In the genomic region with DNA sequence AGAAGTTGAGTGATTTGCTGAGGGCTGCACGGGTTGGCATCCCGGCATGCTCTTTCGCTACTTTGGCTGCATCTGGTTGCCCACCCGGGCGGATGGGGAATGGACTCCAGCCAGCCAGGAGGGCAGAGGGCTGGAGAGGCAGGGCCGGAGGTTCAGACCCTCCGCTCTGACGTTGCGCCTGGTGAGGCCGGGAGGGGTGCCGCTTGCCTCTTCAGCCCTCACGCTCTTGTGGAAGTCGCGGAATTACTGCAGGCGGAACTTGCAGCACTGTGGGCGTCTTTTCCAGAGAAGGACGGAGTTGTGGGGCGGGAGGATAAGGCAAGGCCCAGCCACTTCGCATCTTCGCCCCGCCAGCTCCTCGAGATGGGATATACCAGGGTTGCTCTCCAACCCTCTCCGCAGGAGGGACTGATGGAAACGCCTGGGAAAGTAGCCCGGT, we compare ENCODE assay signal across 8 cellular contexts. TPM values are rescaled to one million over a fixed set of nuclear protein-coding genes. Genes with fewer than 3 reads are reported as not detected.
A peak's percentile ranks its signal among the peaks of the same experiment; 100 is the strongest.
DNase-seq lines count a peak whose midpoint lies in the region; ATAC-seq and TF ChIP-seq lines count a peak whose summit lies in the region.

No MANE protein-coding gene starts in this region.

- peak overlapping the region; percentile 94 for H3K27ac Mint-ChIP-seq in stimulated activated naive CD8-positive, alpha-beta T cell treated with anti-CD3 and anti-CD28 coated beads, Interleukin-15, Interleukin-2, amounts not matched to agents 100 ng/mL and 50 ng/mL, for 24 hours

- no peaks in the 10 kb centered on the region for H3K27me3 ChIP-seq in HUES48 (ENCODE audit: control insufficient read depth, insufficient read depth, low read length)
- no peaks in the 10 kb centered on the region for H3K27me3 ChIP-seq in kidney epithelial cell (ENCODE audit: control insufficient read depth, insufficient read depth, low read length)

- no peaks in the 10 kb centered on the region for H3K27me3 Mint-ChIP-seq in stimulated activated naive CD8-positive, alpha-beta T cell treated with anti-CD3 and anti-CD28 coated beads, Interleukin-15, Interleukin-2, amounts not matched to agents 100 ng/mL and 50 ng/mL, for 24 hours

- H3K4me1 ChIP-seq in HUES48 (ENCODE audit: control insufficient read depth, insufficient read depth, low read length), result peaks cover 13% of the 10 kb centered on the region

- H3K4me1 Mint-ChIP-seq in stimulated activated naive CD8-positive, alpha-beta T cell treated with anti-CD3 and anti-CD28 coated beads, Interleukin-15, Interleukin-2, amounts not matched to agents 100 ng/mL and 50 ng/mL, for 24 hours (ENCODE audit: low read depth), result peaks cover 42% of the 10 kb centered on the region

- no peak for TF ChIP-seq CTCF in astrocyte of the spinal cord (IDR thresholded peaks at IDR 0.05; ENCODE audit: low read depth, low read length)
- no peak for TF ChIP-seq CTCF in kidney epithelial cell (IDR thresholded peaks at IDR 0.05; ENCODE audit: insufficient read depth, low read length, poor library complexity, severe bottlenecking)

- ATAC-seq in stimulated activated naive CD8-positive, alpha-beta T cell treated with anti-CD3 and anti-CD28 coated beads, Interleukin-15, Interleukin-2, amounts not matched to agents 100 U/mL and 50 U/mL, for 24 hours, result no peak
- ATAC-seq in GM21717 (IDR thresholded peaks at IDR 0.05; ENCODE audit: unreplicated experiment), result no peak

- H3K36me3 ChIP-seq in HUES48 (ENCODE audit: control insufficient read depth, insufficient read depth, low read length) (peaks cover 41% of the 10 kb centered on the region), kidney epithelial cell (ENCODE audit: control insufficient read depth, insufficient read depth, low read length) (no peaks in the 10 kb centered on the region)

- no peak for DNase-seq in stimulated activated naive CD8-positive, alpha-beta T cell treated with anti-CD3 and anti-CD28 coated beads, Interleukin-15, Interleukin-2, amounts not matched to agents 100 U/mL and 50 U/mL, for 24 hours
- no peak for DNase-seq in astrocyte of the spinal cord (ENCODE audit: low read depth, low spot score)
- DNase-seq in kidney epithelial cell (ENCODE audit: low read depth), result no peak
- no peak for DNase-seq in ecto neural progenitor cell (ENCODE audit: low spot score)

- in situ Hi-C loops in astrocyte of the spinal cord (cut with HindIII; ENCODE audit: low sequenced_read_pairs), result no loop called here

- H3K9me3 ChIP-seq in HUES48 (ENCODE audit: control insufficient read depth, insufficient read depth, low read length), result no peaks in the 10 kb centered on the region

- H3K4me3 ChIP-seq in HUES48 (ENCODE audit: low read depth, low read length) (peak overlapping the region; percentile 95), astrocyte of the spinal cord (ENCODE audit: low read depth, low read length) (peak overlapping the region; percentile 76), kidney epithelial cell (ENCODE audit: low read depth, low read length) (peak overlapping the region; percentile 76)

- H3K27ac ChIP-seq in HUES48 (ENCODE audit: low read depth, low read length), result peak overlapping the region; percentile 7
- H3K27ac ChIP-seq in temporal lobe (ENCODE audit: low read depth, low read length), result peak overlapping the region; percentile 92

- H3K9me3 Mint-ChIP-seq in stimulated activated naive CD8-positive, alpha-beta T cell treated with anti-CD3 and anti-CD28 coated beads, Interleukin-15, Interleukin-2, amounts not matched to agents 100 ng/mL and 50 ng/mL, for 24 hours, result no peaks in the 10 kb centered on the region

- peaks cover 13% of the 10 kb centered on the region for H3K36me3 Mint-ChIP-seq in stimulated activated naive CD8-positive, alpha-beta T cell treated with anti-CD3 and anti-CD28 coated beads, Interleukin-15, Interleukin-2, amounts not matched to agents 100 ng/mL and 50 ng/mL, for 24 hours (ENCODE audit: low read depth)

- H3K9ac ChIP-seq in HUES48 (ENCODE audit: low read depth, low read length), result peak overlapping the region; percentile 71; the same call in 1 of the 2 replicates

- peak overlapping the region; percentile 98 for H3K4me3 Mint-ChIP-seq in stimulated activated naive CD8-positive, alpha-beta T cell treated with anti-CD3 and anti-CD28 coated beads, Interleukin-15, Interleukin-2, amounts not matched to agents 100 ng/mL and 50 ng/mL, for 24 hours

RNA-seq across cellular contexts. Expression of a gene that starts 0.7 kb away (rescaled TPM):
- 18.6 and 30.7 TPM in 2 replicates for total RNA-seq in kidney epithelial cell
- total RNA-seq in temporal lobe, result 10.6 TPM

RNA-seq across cellular contexts. Expression of a gene that starts 5.5 kb away (rescaled TPM):
- 40.8 and 41.1 TPM in 2 replicates for total RNA-seq in kidney epithelial cell
- total RNA-seq in temporal lobe, result 102 TPM

RNA-seq across cellular contexts. Expression of a gene that starts 31.9 kb away (rescaled TPM):
- total RNA-seq in kidney epithelial cell (14.4 and 17.7 TPM in 2 replicates), temporal lobe (5.4 TPM)

RNA-seq across cellular contexts. Expression of a gene that starts 37.7 kb away (rescaled TPM):
- total RNA-seq in kidney epithelial cell (97.0 and 119 TPM in 2 replicates), temporal lobe (0.49 TPM)

RNA-seq across cellular contexts. Expression of a gene that starts 49.0 kb away (rescaled TPM):
- total RNA-seq in kidney epithelial cell (47.7 and 56.9 TPM in 2 replicates), temporal lobe (18.7 TPM)
